In the genomic region with DNA sequence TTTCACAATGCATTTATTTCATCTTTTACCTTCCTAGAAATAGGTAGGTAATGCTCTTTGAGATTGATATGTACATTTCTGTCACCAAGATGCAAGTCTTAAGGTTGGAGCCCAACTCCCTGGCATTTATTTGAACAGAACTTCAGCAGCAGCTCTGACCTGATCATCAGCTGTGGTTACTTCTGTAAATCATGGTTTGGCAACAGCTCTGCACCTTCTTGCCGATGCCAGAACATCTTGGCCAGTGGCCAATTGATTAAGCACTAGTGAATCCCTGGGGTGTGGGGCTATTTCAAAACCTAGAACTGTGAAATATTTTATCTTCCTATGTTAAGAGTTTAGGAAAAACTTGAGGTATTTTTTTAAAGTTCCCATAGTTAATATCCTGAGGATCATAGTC, we compare ENCODE assay signal across 8 cellular contexts.
DNase-seq lines count a peak whose midpoint lies in the region; ATAC-seq and TF ChIP-seq lines count a peak whose summit lies in the region.

No MANE protein-coding gene starts in this region.

- ATAC-seq in SK-N-SH treated with all-trans-retinoic acid at 6 μM for 48 hours (peak; percentile 27; the same call in 2 of the 3 replicates), HG03108 (IDR thresholded peaks at IDR 0.05; ENCODE audit: unreplicated experiment) (no peak)

- DNase-seq in NCI-H748 (lab: John Stamatoyannopoulos, UW; ENCODE audit: unreplicated experiment) (peak; percentile 36), NCI-H748 treated with DMSO at 0.1 percent for 48 hours (lab: John Stamatoyannopoulos, UW) (no peak), M059J (ENCODE audit: low read depth) (peak; percentile 91), smooth muscle cell of the brain vasculature (ENCODE audit: low read depth, low spot score) (peak; percentile 7), HCEC 1CT (no peak)
- DNase-seq in activated CD4-positive, CD25-positive, alpha-beta regulatory T cell (lab: John Stamatoyannopoulos, UW) = no peak

TF ChIP-seq in SK-N-SH treated with all-trans-retinoic acid at 6 μM for 48 hours, 23 proteins besides CTCF, POLR2A, EP300 and RAD21:
- TF ChIP-seq ZNF70 (CRISPR knock-in tag; IDR thresholded peaks at IDR 0.05) = no peak
- no peak for TF ChIP-seq ZC3H10 (CRISPR knock-in tag; IDR thresholded peaks at IDR 0.05)
- TF ChIP-seq OSR1 (CRISPR knock-in tag; IDR thresholded peaks at IDR 0.05) = no peak
- no peak for TF ChIP-seq ZFP3 (CRISPR knock-in tag; IDR thresholded peaks at IDR 0.05)
- no peak for TF ChIP-seq ARNTL (CRISPR knock-in tag; IDR thresholded peaks at IDR 0.05; ENCODE audit: borderline replicate concordance, low read depth)
- no peak for TF ChIP-seq TOX (CRISPR knock-in tag; IDR thresholded peaks at IDR 0.05; ENCODE audit: borderline replicate concordance)
- TF ChIP-seq ZNF8 (CRISPR knock-in tag; IDR thresholded peaks at IDR 0.05) = no peak
- no peak for TF ChIP-seq ISL1 (CRISPR knock-in tag; IDR thresholded peaks at IDR 0.05)

Comparison
In these comparisons a context has a peak if more than half of its experiments do, and no peak if none do; other contexts are left out.
1. DNase-seq: peak in NCI-H748 (single experiment), M059J (single experiment) and smooth muscle cell of the brain vasculature (single experiment); none in NCI-H748 treated with DMSO at 0.1 percent for 48 hours (single experiment), HCEC 1CT (single experiment) and activated CD4-positive, CD25-positive, alpha-beta regulatory T cell (0 of 4).